Comparison of ENCODE assay signal across 30 cellular contexts in genomic region chr2:228629251-228629650, GRCh38.
"Had no signal": no experiment of that assay in that cellular context is flagged by ENCODE, and none has a peak within 500 bp of the region (broad histone marks: within the 10 kb centered on the region; RNA-seq: fewer than 3 reads in every experiment).

No MANE protein-coding gene starts in this region.

- H3K36me3 Mint-ChIP-seq: mesothelial cell of epicardium; naive B cell; natural killer cell; neural progenitor cell; stimulated activated effector memory CD8-positive, alpha-beta T cell treated with anti-CD3 and anti-CD28 coated beads, Interleukin-12 subunit alpha, Interleukin-12 subunit beta, amount 100 ng/mL, for 72 hours; type B pancreatic cell had no signal

- H3K27ac ChIP-seq: left ventricle myocardium inferior, neural progenitor cell, neutrophil, pancreas, prostate gland, skin epidermis, suprapubic skin, thoracic aorta, tibial nerve, uterus had no signal

- DNase-seq: hippocampal formation; kidney; left ventricle myocardium inferior; mesendoderm; naive B cell; natural killer cell; nephron progenitor cell; pancreas; posterior cingulate gyrus; retina; right cardiac atrium; stimulated activated CD4-positive, alpha-beta T cell treated with anti-CD3 and anti-CD28 coated beads, Interleukin-12 subunit alpha, Interleukin-12 subunit beta, amount 100 ng/mL, for 4 hours; stimulated activated CD4-positive, alpha-beta T cell treated with anti-CD3 and anti-CD28 coated beads, Interleukin-15, amount 100 ng/mL, for 24 hours; stimulated activated CD4-positive, alpha-beta T cell treated with anti-CD3 and anti-CD28 coated beads, Interleukin-2, amount 100 ng/mL, for 24 hours; stimulated activated CD4-positive, alpha-beta T cell treated with anti-CD3 and anti-CD28 coated beads, Interleukin-4, amount 100 ng/mL, for 24 hours; stimulated activated naive CD4-positive, alpha-beta T cell; uterus had no signal

- H3K27ac Mint-ChIP-seq: mesothelial cell of epicardium; naive B cell; natural killer cell; nephron progenitor cell; neural progenitor cell; stimulated activated effector memory CD8-positive, alpha-beta T cell treated with anti-CD3 and anti-CD28 coated beads, Interleukin-12 subunit alpha, Interleukin-12 subunit beta, amount 100 ng/mL, for 72 hours; stimulated activated naive CD8-positive, alpha-beta T cell treated with anti-CD3 and anti-CD28 coated beads, Interleukin-15, Interleukin-2, amounts not matched to agents 100 ng/mL and 50 ng/mL, for 24 hours; type B pancreatic cell had no signal

- H3K4me3 ChIP-seq: left ventricle myocardium inferior, lung, neural progenitor cell, pancreas, prostate gland, skin epidermis, suprapubic skin, thoracic aorta, tibial nerve, uterus had no signal

- H3K4me1 ChIP-seq: left ventricle myocardium inferior, neural progenitor cell, prostate gland, suprapubic skin, tibial nerve, uterus had no signal

- H3K36me3 ChIP-seq: left ventricle myocardium inferior, neural progenitor cell, neutrophil, pancreas, prostate gland, suprapubic skin, thoracic aorta, tibial nerve, uterus had no signal

- H3K9me3 Mint-ChIP-seq: mesothelial cell of epicardium, nephron progenitor cell, neural progenitor cell, type B pancreatic cell had no signal

- H3K4me3 Mint-ChIP-seq: mesothelial cell of epicardium; naive B cell; natural killer cell; nephron progenitor cell; neural progenitor cell; stimulated activated effector memory CD8-positive, alpha-beta T cell treated with anti-CD3 and anti-CD28 coated beads, Interleukin-12 subunit alpha, Interleukin-12 subunit beta, amount 100 ng/mL, for 72 hours; stimulated activated naive CD8-positive, alpha-beta T cell treated with anti-CD3 and anti-CD28 coated beads, Interleukin-15, Interleukin-2, amounts not matched to agents 100 ng/mL and 50 ng/mL, for 24 hours; type B pancreatic cell had no signal

- H3K4me1 Mint-ChIP-seq: mesothelial cell of epicardium; naive B cell; natural killer cell; nephron progenitor cell; neural progenitor cell; stimulated activated effector memory CD8-positive, alpha-beta T cell treated with anti-CD3 and anti-CD28 coated beads, Interleukin-12 subunit alpha, Interleukin-12 subunit beta, amount 100 ng/mL, for 72 hours had no signal

- H3K27me3 Mint-ChIP-seq: naive B cell; stimulated activated naive CD8-positive, alpha-beta T cell treated with anti-CD3 and anti-CD28 coated beads, Interleukin-15, Interleukin-2, amounts not matched to agents 100 ng/mL and 50 ng/mL, for 24 hours; type B pancreatic cell had no signal

- H3K9me3 ChIP-seq: left ventricle myocardium inferior, neutrophil, pancreas, prostate gland, suprapubic skin, thoracic aorta, tibial nerve, uterus had no signal

- ATAC-seq: natural killer cell; pancreas; right cardiac atrium; sciatic nerve; stimulated activated effector memory CD8-positive, alpha-beta T cell treated with anti-CD3 and anti-CD28 coated beads, Interleukin-12 subunit alpha, Interleukin-12 subunit beta, amount 100 ng/mL, for 72 hours had no signal

- H3K27me3 ChIP-seq: neural progenitor cell, neutrophil, pancreas, suprapubic skin, tibial nerve, uterus had no signal

- H3K9ac ChIP-seq: neural progenitor cell had no signal
